Comparison of ENCODE assay signal across 14 cellular contexts in the genomic region with DNA sequence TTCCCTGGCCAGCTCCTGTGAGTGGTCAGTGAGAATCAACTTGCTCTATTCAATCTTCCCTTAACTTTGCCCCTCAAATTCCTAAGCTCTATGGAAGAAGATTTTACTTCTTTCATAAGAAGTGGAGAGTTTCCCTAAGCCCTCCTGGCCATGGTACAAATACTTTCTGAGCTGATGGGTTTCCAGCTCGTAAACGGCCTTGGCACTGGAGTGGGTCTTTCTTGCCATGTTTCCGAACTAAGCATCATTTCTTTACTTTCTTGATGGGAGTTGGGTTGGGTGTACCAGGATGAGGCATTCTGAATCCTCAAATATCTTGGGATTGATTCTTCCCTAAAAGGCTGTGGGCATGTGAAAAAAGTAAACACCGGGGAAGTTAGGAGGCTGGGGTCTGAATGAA.
DNase-seq lines count a peak whose midpoint lies in the region; ATAC-seq, FAIRE-seq and TF ChIP-seq lines count a peak whose summit lies in the region.
"Had no signal": no experiment of that assay in that cellular context is flagged by ENCODE, and none has a peak within 500 bp of the region (broad histone marks: within the 10 kb centered on the region; RNA-seq: fewer than 3 reads in every experiment).

No MANE protein-coding gene starts in this region.

- no peak for FAIRE-seq in RCC 7860 (lab: Jason Lieb, UNC)

- H3K9me3 ChIP-seq in adipocyte (ENCODE audit: control insufficient read depth, low read length) (peaks cover 29% of the 10 kb centered on the region), upper lobe of right lung (no peaks in the 10 kb centered on the region)

- H3K4me1 ChIP-seq in adipocyte (ENCODE audit: control insufficient read depth, insufficient read depth, low read length) (peaks cover 33% of the 10 kb centered on the region), foreskin keratinocyte (peaks cover 4% of the 10 kb centered on the region), upper lobe of right lung (no peaks in the 10 kb centered on the region)

- peak overlapping the region; percentile 42 for H3K4me3 ChIP-seq in adipocyte (ENCODE audit: low read length)
- no peak overlapping the region for H3K4me3 ChIP-seq in upper lobe of right lung
- H3K4me3 ChIP-seq: cardiac muscle cell had no signal

- H3K36me3 ChIP-seq in adipocyte (ENCODE audit: control insufficient read depth, insufficient read depth, low read length, severe bottlenecking) (no peaks in the 10 kb centered on the region), upper lobe of right lung (no peaks in the 10 kb centered on the region)
- H3K36me3 ChIP-seq: cardiac muscle cell had no signal

- TF ChIP-seq CTCF in foreskin keratinocyte (conservative IDR thresholded peaks at IDR 0.05), result no peak
- TF ChIP-seq CTCF in omental fat pad (IDR thresholded peaks at IDR 0.05), result no peak
- TF ChIP-seq CTCF in upper lobe of right lung (IDR thresholded peaks at IDR 0.05), result no peak

- H3K9ac ChIP-seq in adipocyte (ENCODE audit: low read length), result peak overlapping the region; percentile 81

- H3K27me3 ChIP-seq in adipocyte (replicated peaks; ENCODE audit: control insufficient read depth, insufficient read depth, low read length) (no peaks in the 10 kb centered on the region), foreskin keratinocyte (no peaks in the 10 kb centered on the region), upper lobe of right lung (no peaks in the 10 kb centered on the region)
- H3K27me3 ChIP-seq: cardiac muscle cell had no signal

- H3K27ac ChIP-seq in foreskin keratinocyte, result peak overlapping the region; percentile 96
- peak overlapping the region; percentile 25 for H3K27ac ChIP-seq in upper lobe of right lung
- H3K27ac ChIP-seq: cardiac muscle cell had no signal

- intact Hi-C loops in upper lobe of right lung (cut with DNase I), result no loop called here

- ATAC-seq in foreskin keratinocyte (no peak), omental fat pad (ENCODE audit: low FRiP score) (peak; percentile 0), upper lobe of right lung (no peak), HG03039 (IDR thresholded peaks at IDR 0.05; ENCODE audit: unreplicated experiment) (no peak)
- ATAC-seq: stimulated activated effector memory CD8-positive, alpha-beta T cell treated with anti-CD3 and anti-CD28 coated beads, Interleukin-12 subunit alpha, Interleukin-12 subunit beta, amount 100 ng/mL, for 72 hours had no signal

- no peak for DNase-seq in adipocyte (ENCODE audit: low read depth)
- no peak for DNase-seq in foreskin keratinocyte
- no peak for DNase-seq in omental fat pad (ENCODE audit: low spot score)
- no peak for DNase-seq in upper lobe of right lung
- no peak for DNase-seq in RCC 7860 (ENCODE audit: low spot score)
- no peak for DNase-seq in cerebellar cortex (ENCODE audit: low spot score)
- no peak for DNase-seq in DMS114 treated with DMSO at 0.1 percent for 48 hours (lab: John Stamatoyannopoulos, UW; ENCODE audit: unreplicated experiment)
- DNase-seq: activated CD4-positive, alpha-beta T cell treated with anti-CD3 and anti-CD28 coated beads, Interleukin-2, amount 10 ng/mL, durations not matched to agents 7 days and 5 days; activated effector memory CD4-positive, alpha-beta T cell treated with Interleukin-2 at 50 U/mL for 16 hours; CD4-positive, CD25-positive, alpha-beta regulatory T cell; stimulated activated CD4-positive, alpha-beta T cell treated with anti-CD3 and anti-CD28 coated beads, Interleukin-1b, Interleukin-23, amount 100 ng/mL, for 48 hours had no signal
